17 cellular contexts compared by ENCODE assay signal in genomic region chr1:176479920-176480319, GRCh38. TPM values are rescaled to one million over a fixed set of nuclear protein-coding genes. Genes with fewer than 3 reads are reported as not detected.
"Had no signal": no experiment of that assay in that cellular context is flagged by ENCODE, and none has a peak within 500 bp of the region (broad histone marks: within the 10 kb centered on the region; RNA-seq: fewer than 3 reads in every experiment).

No MANE protein-coding gene starts in this region.

- H3K9me3 Mint-ChIP-seq: activated T-cell treated with anti-CD3 and anti-CD28 coated beads, Interleukin-2, amount 50 U/mL, for 24 hours; nephron had no signal

- ATAC-seq: activated CD8-positive, alpha-beta memory T cell treated with anti-CD3 and anti-CD28 coated beads, Interleukin-2, amount 10 ng/mL, durations not matched to agents 7 days and 5 days; effector memory CD8-positive, alpha-beta T cell; left lung; T-helper 17 cell had no signal

- H3K27me3 ChIP-seq: left lung, thyroid gland, uterus had no signal

- H3K27ac ChIP-seq: left lung, thyroid gland, uterus had no signal

- H3K36me3 Mint-ChIP-seq: activated CD8-positive, alpha-beta memory T cell treated with anti-CD3 and anti-CD28 coated beads, Interleukin-2, amount 10 ng/mL, durations not matched to agents 7 days and 5 days; activated naive CD4-positive, alpha-beta T cell treated with anti-CD3 and anti-CD28 coated beads, Interleukin-2, amount 50 U/mL, for 24 hours; immature natural killer cell had no signal

- H3K4me3 Mint-ChIP-seq: activated CD8-positive, alpha-beta memory T cell treated with anti-CD3 and anti-CD28 coated beads, Interleukin-2, amount 10 ng/mL, durations not matched to agents 7 days and 5 days; activated naive CD4-positive, alpha-beta T cell treated with anti-CD3 and anti-CD28 coated beads, Interleukin-2, amount 50 U/mL, for 24 hours; activated T-cell treated with anti-CD3 and anti-CD28 coated beads, Interleukin-2, amount 50 U/mL, for 24 hours; effector memory CD8-positive, alpha-beta T cell; immature natural killer cell; nephron; T-helper 17 cell had no signal

- H3K4me3 ChIP-seq: left lung, thyroid gland, uterus had no signal

- H3K4me1 ChIP-seq: left lung, thyroid gland, uterus had no signal

- H3K27me3 Mint-ChIP-seq: activated CD8-positive, alpha-beta memory T cell treated with anti-CD3 and anti-CD28 coated beads, Interleukin-2, amount 10 ng/mL, durations not matched to agents 7 days and 5 days; activated naive CD4-positive, alpha-beta T cell treated with anti-CD3 and anti-CD28 coated beads, Interleukin-2, amount 50 U/mL, for 24 hours; activated T-cell treated with anti-CD3 and anti-CD28 coated beads, Interleukin-2, amount 50 U/mL, for 24 hours had no signal

- H3K4me1 Mint-ChIP-seq: activated CD8-positive, alpha-beta memory T cell treated with anti-CD3 and anti-CD28 coated beads, Interleukin-2, amount 10 ng/mL, durations not matched to agents 7 days and 5 days; activated naive CD4-positive, alpha-beta T cell treated with anti-CD3 and anti-CD28 coated beads, Interleukin-2, amount 50 U/mL, for 24 hours; immature natural killer cell; nephron; T-helper 17 cell had no signal

- H3K27ac Mint-ChIP-seq: activated CD8-positive, alpha-beta memory T cell treated with anti-CD3 and anti-CD28 coated beads, Interleukin-2, amount 10 ng/mL, durations not matched to agents 7 days and 5 days; activated naive CD4-positive, alpha-beta T cell treated with anti-CD3 and anti-CD28 coated beads, Interleukin-2, amount 50 U/mL, for 24 hours; activated T-cell treated with anti-CD3 and anti-CD28 coated beads, Interleukin-2, amount 50 U/mL, for 24 hours; effector memory CD8-positive, alpha-beta T cell; immature natural killer cell; nephron; T-helper 17 cell had no signal

- H3K9me3 ChIP-seq: left lung, thyroid gland, uterus had no signal

- DNase-seq: activated CD4-positive, alpha-beta T cell treated with anti-CD3 and anti-CD28 coated beads, Interleukin-2, amount 50 U/mL, for 4 hours; activated CD8-positive, alpha-beta memory T cell treated with anti-CD3 and anti-CD28 coated beads, Interleukin-2, amount 10 ng/mL, durations not matched to agents 7 days and 5 days; activated effector memory CD4-positive, alpha-beta T cell treated with Interleukin-2 at 50 U/mL for 16 hours; activated T-cell treated with anti-CD3 and anti-CD28 coated beads, Interleukin-2, amount 50 U/mL, for 24 hours; central memory CD4-positive, alpha-beta T cell; cortex of kidney; effector memory CD8-positive, alpha-beta T cell; hippocampal formation; immature natural killer cell; stimulated activated CD4-positive, alpha-beta T cell treated with anti-CD3 and anti-CD28 coated beads, Interleukin-15, amount 100 ng/mL, for 24 hours; stimulated activated CD4-positive, alpha-beta T cell treated with anti-CD3 and anti-CD28 coated beads, Interleukin-4, amount 100 ng/mL, for 24 hours; T-helper 17 cell; thyroid gland; uterus had no signal

- H3K36me3 ChIP-seq: left lung, thyroid gland, uterus had no signal

RNA-seq across cellular contexts. Expression of gene PAPPA2, which starts 16.9 kb away (rescaled TPM):
- polyA plus RNA-seq: immature natural killer cell had no signal
